ENCODE assay signal across 8 cellular contexts in the genomic region with DNA sequence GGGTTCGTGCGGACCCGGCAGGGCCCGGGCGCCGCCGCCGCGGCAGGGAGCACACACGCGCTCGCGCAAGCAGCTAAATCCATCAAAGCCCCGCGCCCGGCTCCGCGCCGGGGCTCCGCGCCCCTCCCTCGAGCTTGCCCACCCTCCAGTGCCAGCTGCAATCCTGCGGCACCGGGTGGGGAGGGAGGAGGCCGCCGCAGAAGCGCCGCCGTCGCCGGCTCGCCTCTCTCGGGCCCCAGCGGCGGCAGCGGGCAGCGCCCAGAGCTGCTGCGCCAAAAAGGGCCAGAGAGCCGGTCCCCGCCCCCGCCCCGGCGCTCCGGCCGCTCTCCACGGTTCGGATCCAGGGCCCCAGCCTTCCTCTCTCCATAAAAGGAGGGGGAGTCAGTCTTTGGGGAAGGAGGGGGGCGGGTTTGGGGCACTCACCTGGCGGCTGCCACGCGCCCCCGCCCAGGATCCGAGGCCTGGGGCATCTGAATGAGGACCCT. TPM values are rescaled to one million over a fixed set of nuclear protein-coding genes. Genes with fewer than 3 reads are reported as not detected.
A peak's percentile ranks its signal among the peaks of the same experiment; 100 is the strongest.
DNase-seq lines count a peak whose midpoint lies in the region; ATAC-seq and TF ChIP-seq lines count a peak whose summit lies in the region.

No MANE protein-coding gene starts in this region.

- H3K27me3 Mint-ChIP-seq in dendritic cell treated with granulocyte-macrophage colony-stimulating factor and Interleukin-4, amounts not matched to agents 40 ng/mL and 50 ng/mL, for 4 days = peaks cover 78% of the 10 kb centered on the region

- H3K27me3 ChIP-seq in A673 (replicated peaks; ENCODE audit: insufficient read depth, low read depth, low read length, poor library complexity) = peaks cover 70% of the 10 kb centered on the region
- no peaks in the 10 kb centered on the region for H3K27me3 ChIP-seq in PC-9 (ENCODE audit: insufficient read depth, low read depth)
- H3K27me3 ChIP-seq in subcutaneous abdominal adipose tissue (ENCODE audit: control insufficient read depth in 5 of 5, insufficient read depth in 4 of 5, low read length in 5 of 5) = peaks cover 6 to 40% (median 26%) of the 10 kb centered on the region in 5 donors

- no peaks in the 10 kb centered on the region for H3K9me3 Mint-ChIP-seq in dendritic cell treated with granulocyte-macrophage colony-stimulating factor and Interleukin-4, amounts not matched to agents 40 ng/mL and 50 ng/mL, for 4 days

- peaks cover 2% of the 10 kb centered on the region; the same call in 1 of the 2 replicates for H4K20me1 ChIP-seq in PC-9 (ENCODE audit: insufficient read depth)

- H3K79me2 ChIP-seq in PC-9 (ENCODE audit: low read depth) = peaks cover 24% of the 10 kb centered on the region

- no peak overlapping the region for H3K27ac Mint-ChIP-seq in dendritic cell treated with granulocyte-macrophage colony-stimulating factor and Interleukin-4, amounts not matched to agents 40 ng/mL and 50 ng/mL, for 4 days

- no peak overlapping the region for H3K9ac ChIP-seq in subcutaneous abdominal adipose tissue (ENCODE audit: low read length in 5 of 5)

- DNase-seq in A673 (ENCODE audit: low spot score) (peak; percentile 56), GM12864 (ENCODE audit: low read depth) (no peak), PC-9 (peak in 1 of 2 experiments; percentile 73), left lobe of liver (ENCODE audit: low spot score) (no peak), mucosa of gallbladder (ENCODE audit: low spot score) (no peak)

- H3K4me2 ChIP-seq in PC-9 = peak overlapping the region; percentile 90

- H3K27ac ChIP-seq in A673 (ENCODE audit: low read depth, low read length, poor library complexity, severe bottlenecking) (no peak overlapping the region), PC-9 (no peak overlapping the region), subcutaneous abdominal adipose tissue (ENCODE audit: low read depth, low read length) (no peak overlapping the region)

- H3K4me1 ChIP-seq in A673 (ENCODE audit: insufficient read depth, low read length, poor library complexity, severe bottlenecking) (peaks cover 20% of the 10 kb centered on the region), PC-9 (replicated peaks; ENCODE audit: insufficient read depth) (peaks cover 10% of the 10 kb centered on the region; the same call in 1 of the 2 replicates), subcutaneous abdominal adipose tissue (ENCODE audit: control insufficient read depth in 5 of 5, insufficient read depth in 5 of 5, low read length in 5 of 5) (peaks cover 0 to 56% (median 43%) of the 10 kb centered on the region in 5 donors)

- peak overlapping the region; percentile 50 for H3K4me3 Mint-ChIP-seq in dendritic cell treated with granulocyte-macrophage colony-stimulating factor and Interleukin-4, amounts not matched to agents 40 ng/mL and 50 ng/mL, for 4 days

- no peaks in the 10 kb centered on the region for H3K9me3 ChIP-seq in A673 (ENCODE audit: low read depth, low read length, poor library complexity, severe bottlenecking)
- H3K9me3 ChIP-seq in PC-9 (ENCODE audit: insufficient read depth, low read depth) = no peaks in the 10 kb centered on the region
- H3K9me3 ChIP-seq in subcutaneous abdominal adipose tissue (ENCODE audit: control insufficient read depth in 5 of 5, low read length in 5 of 5) = no peaks in the 10 kb centered on the region

- H3F3A ChIP-seq in PC-9 (ENCODE audit: insufficient read depth, low read depth) = peaks cover 19% of the 10 kb centered on the region; the same call in 1 of the 2 replicates

- H3K4me3 ChIP-seq in A673 (ENCODE audit: low read depth, low read length, poor library complexity, severe bottlenecking) = peak overlapping the region; percentile 33
- no peak overlapping the region; the same call in 1 of the 2 replicates for H3K4me3 ChIP-seq in GM12864 (ENCODE audit: low read depth, low read length)
- H3K4me3 ChIP-seq in PC-9 = peak overlapping the region; percentile 53; the same call in 1 of the 2 replicates
- peak overlapping the region in 4 of 5 donors; percentile 36 to 60 (median 50) for H3K4me3 ChIP-seq in subcutaneous abdominal adipose tissue (ENCODE audit: low read depth in 1 of 5, low read length in 5 of 5)

- no peak overlapping the region for H2AFZ ChIP-seq in PC-9

- H3K36me3 ChIP-seq in A673 (ENCODE audit: insufficient read depth, low read length, poor library complexity, severe bottlenecking) = no peaks in the 10 kb centered on the region
- no peaks in the 10 kb centered on the region for H3K36me3 ChIP-seq in PC-9 (ENCODE audit: low read depth)
- H3K36me3 ChIP-seq in subcutaneous abdominal adipose tissue (ENCODE audit: control insufficient read depth in 5 of 5, insufficient read depth in 5 of 5, low read length in 5 of 5) = no peaks in the 10 kb centered on the region

- H3K36me3 Mint-ChIP-seq in dendritic cell treated with granulocyte-macrophage colony-stimulating factor and Interleukin-4, amounts not matched to agents 40 ng/mL and 50 ng/mL, for 4 days (ENCODE audit: low read depth) = no peaks in the 10 kb centered on the region

- intact Hi-C loops in A673 (cut with micrococcal nuclease; ENCODE audit: unreplicated experiment) = loop anchor here (10.0 kb wide), 1 partner anchor 185 kb away; no protein-coding TSS in a partner anchor
- intact Hi-C loops in PC-9 (cut with micrococcal nuclease; ENCODE audit: unreplicated experiment) = loop anchor here (2.0 kb wide), 3 partner anchors 19 to 213 kb away; no protein-coding TSS in a partner anchor
- intact Hi-C loops in dendritic cell treated with granulocyte-macrophage colony-stimulating factor and Interleukin-4, amounts not matched to agents 40 ng/mL and 50 ng/mL, for 4 days (cut with micrococcal nuclease) = no loop called here

- peaks cover 31% of the 10 kb centered on the region for H3K4me1 Mint-ChIP-seq in dendritic cell treated with granulocyte-macrophage colony-stimulating factor and Interleukin-4, amounts not matched to agents 40 ng/mL and 50 ng/mL, for 4 days (ENCODE audit: low read depth)

- POLR2A ChIA-PET in A673 (lab: Charles Lee; ENCODE audit: low non-redundant PET) (no interaction called here), PC-9 (lab: Charles Lee; ENCODE audit: unreplicated experiment) (no interaction called here)

- ATAC-seq in left lobe of liver (peak; percentile 45), HG03565 (IDR thresholded peaks at IDR 0.05; ENCODE audit: unreplicated experiment) (no peak)

- CTCF ChIA-PET in A673 (lab: Charles Lee) = no interaction called here
- CTCF ChIA-PET in PC-9 (lab: Charles Lee) = no interaction called here

- no peak for TF ChIP-seq CTCF in A673 (conservative IDR thresholded peaks at IDR 0.05; ENCODE audit: low read depth, low read length)
- peak; percentile 10 for TF ChIP-seq CTCF in GM12864 (IDR thresholded peaks at IDR 0.05; ENCODE audit: low read depth, low read length, missing control alignments)
- no peak; the same call in 1 of the 2 replicates for TF ChIP-seq CTCF in PC-9 (conservative IDR thresholded peaks at IDR 0.05)

- no peaks in the 10 kb centered on the region for H3K9me2 ChIP-seq in PC-9 (ENCODE audit: insufficient read depth)

- BruUV-seq in A673 (replicated peaks; lab: Mats Ljungman, UMichigan) (no TSS peak), PC-9 (replicated peaks; lab: Mats Ljungman, UMichigan) (no TSS peak)

RNA-seq across cellular contexts. Expression of a gene that starts 0.4 kb away (rescaled TPM):
- total RNA-seq in A673 (2021) (2.1 and 4.3 TPM in 2 replicates), PC-9 (2021) (23.6 and 32.5 TPM in 2 replicates), left lobe of liver (2.7 TPM), mucosa of gallbladder (51.2 TPM)
